ENCODE assay signal across 12 cellular contexts in the genomic region with DNA sequence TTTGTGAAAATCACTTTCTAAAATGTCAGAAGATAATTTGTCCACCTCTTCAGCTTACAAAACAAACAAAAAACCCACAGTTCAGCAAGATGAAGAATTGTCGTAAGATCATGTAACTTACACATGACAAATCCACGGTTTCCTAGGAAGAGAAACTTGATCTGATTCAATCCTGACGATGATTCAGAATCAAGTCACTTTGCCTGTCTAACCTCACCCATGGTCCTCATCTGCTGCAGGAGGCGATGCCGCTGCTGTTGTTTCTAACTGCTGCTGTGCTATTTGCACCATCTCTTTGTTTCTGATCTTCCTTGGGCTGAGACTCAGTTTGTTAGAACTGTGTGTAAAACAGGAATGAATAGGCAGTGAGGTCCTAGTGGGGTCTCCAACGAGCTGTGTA. TPM values are rescaled to one million over a fixed set of nuclear protein-coding genes. Genes with fewer than 3 reads are reported as not detected.
DNase-seq lines count a peak whose midpoint lies in the region; ATAC-seq, FAIRE-seq and TF ChIP-seq lines count a peak whose summit lies in the region.
"Had no signal": no experiment of that assay in that cellular context is flagged by ENCODE, and none has a peak within 500 bp of the region (broad histone marks: within the 10 kb centered on the region; RNA-seq: fewer than 3 reads in every experiment).

No MANE protein-coding gene starts in this region.

- CTCF ChIA-PET in A549 (lab: Yijun Ruan, JAX), result interaction anchor here (0.8 to 10.5 kb wide), 9 partner anchors 10 to 181 kb away, joined by 3 to 102 read pairs (median 12); partner anchors contain the start of genes INSRR, NTRK1 and PEAR1

- H3K4me3 ChIP-seq in A549, result no peak overlapping the region
- H3K4me3 ChIP-seq: lower lobe of right lung, sigmoid colon had no signal

- peak; percentile 64 to 75 for ATAC-seq in A549
- ATAC-seq in HG02798 (IDR thresholded peaks at IDR 0.05; ENCODE audit: poor library complexity, unreplicated experiment), result no peak
- no peak for ATAC-seq in GM18520 (IDR thresholded peaks at IDR 0.05; ENCODE audit: unreplicated experiment)
- ATAC-seq: lower lobe of right lung had no signal

- DNase-seq in A549 (ENCODE audit: low read depth in 1 of 2, low spot score in 1 of 2) (peak; percentile 54 to 60), GM04504 (ENCODE audit: low read depth) (peak; percentile 49), SW 1271 (lab: John Stamatoyannopoulos, UW) (peak; percentile 26 to 49), fibroblast of peridontal ligament (ENCODE audit: extremely low read depth) (peak; percentile 94), putamen (ENCODE audit: low spot score) (no peak), NCI-H146 (lab: John Stamatoyannopoulos, UW) (no peak)
- DNase-seq: lower lobe of right lung; RPMI8226; sigmoid colon; stimulated activated naive CD4-positive, alpha-beta T cell treated with Interleukin-2 at 50 U/mL for 16 hours had no signal

- peak overlapping the region; percentile 14 to 68; a peak in 4 of 6 replicates for H3K27ac ChIP-seq in A549
- H3K27ac ChIP-seq: lower lobe of right lung, sigmoid colon had no signal

- FAIRE-seq in A549 (lab: Jason Lieb, UNC), result no peak

- TF ChIP-seq POLR2A in A549 (IDR thresholded peaks at IDR 0.05; ENCODE audit: low read length), result no peak

- TF ChIP-seq CTCF in A549 (IDR thresholded peaks at IDR 0.05), result no peak

- POLR2A ChIA-PET in A549 (lab: Yijun Ruan, JAX), result no interaction called here

- H3K4me2 ChIP-seq in A549, result peak overlapping the region; percentile 63

- no peaks in the 10 kb centered on the region for H3K9me3 ChIP-seq in A549
- H3K9me3 ChIP-seq: lower lobe of right lung, sigmoid colon had no signal

- TF ChIP-seq RAD21 in A549 (conservative IDR thresholded peaks at IDR 0.05 in 1 of 2, IDR thresholded peaks at IDR 0.05 in 1 of 2), result no peak

- WGBS in A549 (ENCODE audit: missing lambda C conversion rate), result 14% methylated on average over 6 of the region's 6 CpGs

- peaks cover 13% of the 10 kb centered on the region for H3K4me1 ChIP-seq in A549
- H3K4me1 ChIP-seq: lower lobe of right lung, sigmoid colon had no signal

- TF ChIP-seq EP300 in A549 (IDR thresholded peaks at IDR 0.05), result no peak

TF ChIP-seq in A549, 52 proteins besides CTCF, POLR2A, EP300 and RAD21:
- TF ChIP-seq JUNB (IDR thresholded peaks at IDR 0.05) (0 out of 2 replicates have a peak, but pooled peaks have one; percentile 16), FOSL2 (IDR thresholded peaks at IDR 0.05) (0 out of 2 replicates have a peak, but pooled peaks have one; percentile 10), FOSL2 (CRISPR knock-in tag; IDR thresholded peaks at IDR 0.05) (0 out of 2 replicates have a peak, but pooled peaks have one; percentile 26), FOXS1 (CRISPR knock-in tag; IDR thresholded peaks at IDR 0.05) (no peak), GATA3 (IDR thresholded peaks at IDR 0.05; ENCODE audit: borderline replicate concordance) (no peak)

RNA-seq across cellular contexts. Expression of gene NTRK1, which starts 10.1 kb away (rescaled TPM):
- 0.05 and 0.07 TPM in 2 replicates for polyA plus RNA-seq in A549 (2011; rRNA removed)
- polyA plus RNA-seq in A549 (2012; cell fraction: cytosol; rRNA removed), result 0.13 and 0.16 TPM in 2 replicates
- 0.47 and 0.67 TPM in 2 replicates for polyA plus RNA-seq in A549 (2012; cell fraction: nucleus; rRNA removed)
- polyA plus RNA-seq in A549 (2017; fragmentation: RNase III; extraction: RNeasy Plus Mini Kit Qiagen cat#74134 plus additional on column Dnase treatment), result 0.08 to 0.18 TPM (median 0.10 TPM) in 3 replicates
- 0.34 TPM in 1 of 2 replicates, not detected in the other for polyA minus RNA-seq in A549 (2011; rRNA and poly(A)+ RNA removed)

RNA-seq across cellular contexts. Expression of gene INSRR, which starts 11.8 kb away (rescaled TPM):
- polyA plus RNA-seq in A549 (2011; rRNA removed) (not detected in 2 replicates), A549 (2017; fragmentation: RNase III; extraction: RNeasy Plus Mini Kit Qiagen cat#74134 plus additional on column Dnase treatment) (not detected in 3 replicates)
- not detected in 2 replicates for polyA plus RNA-seq in A549 (2012; cell fraction: cytosol; rRNA removed)
- polyA plus RNA-seq in A549 (2012; cell fraction: nucleus; rRNA removed), result 0.01 TPM in 1 of 2 replicates, not detected in the other
- polyA minus RNA-seq in A549 (2011; rRNA and poly(A)+ RNA removed), result not detected in 2 replicates

RNA-seq across cellular contexts. Expression of gene PEAR1, which starts 22.8 kb away (rescaled TPM):
- polyA plus RNA-seq in A549 (2011; rRNA removed) (1.7 and 2.9 TPM in 2 replicates), A549 (2017; fragmentation: RNase III; extraction: RNeasy Plus Mini Kit Qiagen cat#74134 plus additional on column Dnase treatment) (5.0 to 7.5 TPM (median 6.3 TPM) in 3 replicates)
- polyA plus RNA-seq in A549 (2012; cell fraction: cytosol; rRNA removed), result 4.2 and 5.4 TPM in 2 replicates
- polyA plus RNA-seq in A549 (2012; cell fraction: nucleus; rRNA removed), result 27.8 and 33.5 TPM in 2 replicates
- polyA minus RNA-seq in A549 (2011; rRNA and poly(A)+ RNA removed), result 0.79 and 1.4 TPM in 2 replicates

RNA-seq across cellular contexts. Expression of gene LRRC71, which starts 49.7 kb away (rescaled TPM):
- polyA plus RNA-seq in A549 (2011; rRNA removed) (0.15 TPM in 1 of 2 replicates, not detected in the other), A549 (2017; fragmentation: RNase III; extraction: RNeasy Plus Mini Kit Qiagen cat#74134 plus additional on column Dnase treatment) (0.10 to 0.33 TPM (median 0.14 TPM) in 3 replicates)
- 0.10 and 0.20 TPM in 2 replicates for polyA plus RNA-seq in A549 (2012; cell fraction: cytosol; rRNA removed)
- polyA plus RNA-seq in A549 (2012; cell fraction: nucleus; rRNA removed), result 0.34 and 0.40 TPM in 2 replicates
- polyA minus RNA-seq in A549 (2011; rRNA and poly(A)+ RNA removed), result not detected in 2 replicates

RNA-seq across cellular contexts. Expression of gene SH2D2A, which starts 54.1 kb away (rescaled TPM):
- polyA plus RNA-seq in A549 (2011; rRNA removed) (1.4 and 1.8 TPM in 2 replicates), A549 (2017; fragmentation: RNase III; extraction: RNeasy Plus Mini Kit Qiagen cat#74134 plus additional on column Dnase treatment) (1.6 to 1.8 TPM (median 1.8 TPM) in 3 replicates)
- polyA plus RNA-seq in A549 (2012; cell fraction: cytosol; rRNA removed), result 1.9 and 2.8 TPM in 2 replicates
- polyA plus RNA-seq in A549 (2012; cell fraction: nucleus; rRNA removed), result 4.2 and 5.1 TPM in 2 replicates
- 0.92 and 1.2 TPM in 2 replicates for polyA minus RNA-seq in A549 (2011; rRNA and poly(A)+ RNA removed)

Comparison
In these comparisons a context has a peak if more than half of its experiments do, and no peak if none do; other contexts are left out.
1. ATAC-seq: peak in A549 (2 of 2); none in HG02798 (single experiment) and GM18520 (single experiment).
2. DNase-seq: peak in A549 (2 of 2), GM04504 (single experiment), SW 1271 (2 of 2) and fibroblast of peridontal ligament (single experiment); none in putamen (single experiment) and NCI-H146 (single experiment).